Comparison of ENCODE assay signal across 14 cellular contexts in genomic region chr17:15411556-15412198, GRCh38. TPM values are rescaled to one million over a fixed set of nuclear protein-coding genes. Genes with fewer than 3 reads are reported as not detected.
DNase-seq lines count a peak whose midpoint lies in the region; ATAC-seq and TF ChIP-seq lines count a peak whose summit lies in the region.
"Had no signal": no experiment of that assay in that cellular context is flagged by ENCODE, and none has a peak within 500 bp of the region (broad histone marks: within the 10 kb centered on the region; RNA-seq: fewer than 3 reads in every experiment).

No MANE protein-coding gene starts in this region.

- H3K36me3 ChIP-seq in Peyer's patch: no peaks in the 10 kb centered on the region
- H3K36me3 ChIP-seq in aorta (ENCODE audit: control insufficient read depth in 1 of 2, insufficient read depth in 2 of 2, low read length in 1 of 2): no peaks in the 10 kb centered on the region

- H3K9me3 ChIP-seq in Peyer's patch (no peaks in the 10 kb centered on the region), aorta (ENCODE audit: control insufficient read depth, low read length) (no peaks in the 10 kb centered on the region)
- H3K9me3 ChIP-seq: SK-N-SH had no signal

- H3K36me3 Mint-ChIP-seq in osteocyte (ENCODE audit: unreplicated experiment): no peaks in the 10 kb centered on the region
- H3K36me3 Mint-ChIP-seq in T-helper 2 cell treated with Interferon-gamma antibody and Interleukin-4, amounts not matched to agents 5 μg/mL and 100 μg/mL, for 36 hours (ENCODE audit: low read depth): no peaks in the 10 kb centered on the region
- H3K36me3 Mint-ChIP-seq: stimulated activated naive B cell treated with anti-CD40 and anti-IgM and Interleukin-4, amounts not matched to agents 10 μg/mL and 1 μg/mL and 100 μg/mL, for 72 hours had no signal

- H3K27me3 ChIP-seq in Peyer's patch (no peaks in the 10 kb centered on the region), aorta (ENCODE audit: control insufficient read depth in 1 of 2, insufficient read depth in 2 of 2, low read length in 1 of 2) (no peaks in the 10 kb centered on the region)

- no peaks in the 10 kb centered on the region for H3K9me3 Mint-ChIP-seq in osteocyte (ENCODE audit: unreplicated experiment)
- no peaks in the 10 kb centered on the region for H3K9me3 Mint-ChIP-seq in T-helper 2 cell treated with Interferon-gamma antibody and Interleukin-4, amounts not matched to agents 5 μg/mL and 100 μg/mL, for 36 hours
- H3K9me3 Mint-ChIP-seq: GM23338; stimulated activated naive B cell treated with anti-CD40 and anti-IgM and Interleukin-4, amounts not matched to agents 10 μg/mL and 1 μg/mL and 100 μg/mL, for 72 hours had no signal

- H3K27ac Mint-ChIP-seq in osteocyte (ENCODE audit: unreplicated experiment): peak overlapping the region; percentile 44
- no peak overlapping the region for H3K27ac Mint-ChIP-seq in T-helper 2 cell treated with Interferon-gamma antibody and Interleukin-4, amounts not matched to agents 5 μg/mL and 100 μg/mL, for 36 hours
- H3K27ac Mint-ChIP-seq: GM23338; stimulated activated naive B cell treated with anti-CD40 and anti-IgM and Interleukin-4, amounts not matched to agents 10 μg/mL and 1 μg/mL and 100 μg/mL, for 72 hours had no signal

- TF ChIP-seq CTCF in Peyer's patch (IDR thresholded peaks at IDR 0.05) (no peak), osteocyte (IDR thresholded peaks at IDR 0.05) (no peak)

- no peak for TF ChIP-seq POLR2A in Peyer's patch (IDR thresholded peaks at IDR 0.05)

- H3K4me3 Mint-ChIP-seq in osteocyte (ENCODE audit: unreplicated experiment): no peak overlapping the region
- H3K4me3 Mint-ChIP-seq in T-helper 2 cell treated with Interferon-gamma antibody and Interleukin-4, amounts not matched to agents 5 μg/mL and 100 μg/mL, for 36 hours: no peak overlapping the region
- H3K4me3 Mint-ChIP-seq: GM23338; stimulated activated naive B cell treated with anti-CD40 and anti-IgM and Interleukin-4, amounts not matched to agents 10 μg/mL and 1 μg/mL and 100 μg/mL, for 72 hours had no signal

- H3K4me3 ChIP-seq in Peyer's patch: no peak overlapping the region
- H3K4me3 ChIP-seq in aorta (ENCODE audit: low read length in 2 of 2): no peak overlapping the region
- H3K4me3 ChIP-seq: GM23338 had no signal

- WGBS in aorta, 2 donors: 92 to 93% methylated on average over 3 of the region's 3 CpGs

- no peak for DNase-seq in Peyer's patch
- peak; percentile 31 for DNase-seq in fibroblast of peridontal ligament (ENCODE audit: extremely low read depth)
- no peak for DNase-seq in osteocyte (ENCODE audit: extremely low spot score, unreplicated experiment)
- peak in 1 of 2 donors; percentile 68 for DNase-seq in aorta
- no peak for DNase-seq in stimulated activated CD4-positive, alpha-beta T cell treated with anti-CD3 and anti-CD28 coated beads, Interleukin-2, amount 100 ng/mL, for 48 hours
- DNase-seq in T-helper 2 cell treated with Interferon-gamma antibody and Interleukin-4, amounts not matched to agents 5 μg/mL and 100 μg/mL, for 36 hours (ENCODE audit: low spot score): no peak
- DNase-seq: activated CD4-positive, alpha-beta T cell treated with anti-CD3 and anti-CD28 coated beads for 4 hours; central memory CD4-positive, alpha-beta T cell; NCI-H1436 treated with DMSO at 0.1 percent for 48 hours; SK-N-SH; stimulated activated CD4-positive, alpha-beta T cell treated with anti-CD3 and anti-CD28 coated beads, Interleukin-1b, Interleukin-23, amount 100 ng/mL, for 48 hours; stimulated activated naive B cell treated with anti-CD40 and anti-IgM and Interleukin-4, amounts not matched to agents 10 μg/mL and 1 μg/mL and 100 μg/mL, for 72 hours had no signal

- peak overlapping the region; percentile 32 to 74 (median 51) for H3K27ac ChIP-seq in Peyer's patch
- no peak overlapping the region for H3K27ac ChIP-seq in aorta (ENCODE audit: low read depth in 1 of 2, low read length in 2 of 2)

- intact Hi-C loops in aorta (cut with DNase I): loop anchor here in 1 of 2 donors (5.0 kb wide), 2 partner anchors 46 to 149 kb away; no protein-coding TSS in a partner anchor

- peaks cover 55% of the 10 kb centered on the region for H3K4me1 Mint-ChIP-seq in osteocyte (ENCODE audit: unreplicated experiment)
- peaks cover 3% of the 10 kb centered on the region for H3K4me1 Mint-ChIP-seq in T-helper 2 cell treated with Interferon-gamma antibody and Interleukin-4, amounts not matched to agents 5 μg/mL and 100 μg/mL, for 36 hours (ENCODE audit: low read depth)

- no peaks in the 10 kb centered on the region for H3K27me3 Mint-ChIP-seq in osteocyte (ENCODE audit: unreplicated experiment)
- H3K27me3 Mint-ChIP-seq in T-helper 2 cell treated with Interferon-gamma antibody and Interleukin-4, amounts not matched to agents 5 μg/mL and 100 μg/mL, for 36 hours (ENCODE audit: low read depth): no peaks in the 10 kb centered on the region
- H3K27me3 Mint-ChIP-seq: stimulated activated naive B cell treated with anti-CD40 and anti-IgM and Interleukin-4, amounts not matched to agents 10 μg/mL and 1 μg/mL and 100 μg/mL, for 72 hours had no signal

- no peaks in the 10 kb centered on the region for H3K4me1 ChIP-seq in Peyer's patch
- peaks cover 0 to 3% of the 10 kb centered on the region in 2 donors for H3K4me1 ChIP-seq in aorta (ENCODE audit: control insufficient read depth in 1 of 2, insufficient read depth in 2 of 2, low read length in 2 of 2)

- peak; percentile 79 for ATAC-seq in aorta (ENCODE audit: low FRiP score)
- ATAC-seq in GM19452 (IDR thresholded peaks at IDR 0.05; ENCODE audit: unreplicated experiment): no peak
- ATAC-seq: GM23338; stimulated activated naive B cell treated with anti-CD40 and anti-IgM and Interleukin-4, amounts not matched to agents 10 μg/mL and 1 μg/mL and 100 μg/mL, for 72 hours had no signal

RNA-seq across cellular contexts. Expression of gene CDRT4, which starts 55.7 kb away (rescaled TPM):
- total RNA-seq in Peyer's patch (10 to 100 TPM in 3 of 4 donors, not detected in 1; 17.9 to 28.5 (median 26.4) TPM), osteocyte (9.6 and 10.1 TPM in 2 replicates), aorta (10 to 100 TPM; 16.3 to 19.5 TPM)
- 10 to 100 TPM in 1 of 2 donors, 1 to 10 TPM in 1; 2.3 to 16.3 TPM for polyA plus RNA-seq in aorta

Comparison
In these comparisons a context has a peak if more than half of its experiments do, and no peak if none do; other contexts are left out.
1. H3K27ac ChIP-seq: peak in Peyer's patch (4 of 4); none in aorta (0 of 2).